Comparison of ENCODE assay signal across 5 cellular contexts in genomic region chr15:44984144-44984543, GRCh38. TPM values are rescaled to one million over a fixed set of nuclear protein-coding genes. Genes with fewer than 3 reads are reported as not detected.
"Had no signal": no experiment of that assay in that cellular context is flagged by ENCODE, and none has a peak within 500 bp of the region (broad histone marks: within the 10 kb centered on the region; RNA-seq: fewer than 3 reads in every experiment).

No MANE protein-coding gene starts in this region.

RNA-seq across cellular contexts. Expression of gene TERB2, which starts 27.7 kb away (rescaled TPM):
- total RNA-seq: M059J, PC-3, Peyer's patch, Right ventricle myocardium superior, SJSA1 had no signal
